Comparison of ENCODE assay signal across 2 cellular contexts in the genomic region with DNA sequence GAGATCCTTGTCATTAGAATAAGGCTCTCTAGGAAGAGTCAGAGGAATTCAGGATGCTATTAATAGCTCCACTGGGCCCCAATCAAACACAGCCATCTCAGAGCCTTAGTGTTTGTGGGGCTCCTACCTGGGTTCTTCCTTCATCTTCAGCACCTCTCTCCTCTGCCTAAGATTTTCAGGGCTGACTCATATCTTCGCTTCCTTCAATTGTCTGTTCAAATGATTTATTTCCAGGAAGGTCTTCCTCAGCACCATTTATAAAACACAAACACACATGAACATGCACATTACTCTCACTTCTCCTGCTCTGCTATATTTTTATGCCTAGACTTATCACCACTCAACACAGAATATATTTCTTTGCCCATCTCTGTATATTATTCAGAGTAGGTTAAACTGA.
TF ChIP-seq lines count a peak whose summit lies in the region.

No MANE protein-coding gene starts in this region.

TF ChIP-seq in SK-N-SH, 30 proteins besides CTCF, POLR2A, EP300 and RAD21:
- no peak for TF ChIP-seq EZH2phosphoT487 (IDR thresholded peaks at IDR 0.05; ENCODE audit: borderline replicate concordance, low read depth)
- TF ChIP-seq, protein P1, sequence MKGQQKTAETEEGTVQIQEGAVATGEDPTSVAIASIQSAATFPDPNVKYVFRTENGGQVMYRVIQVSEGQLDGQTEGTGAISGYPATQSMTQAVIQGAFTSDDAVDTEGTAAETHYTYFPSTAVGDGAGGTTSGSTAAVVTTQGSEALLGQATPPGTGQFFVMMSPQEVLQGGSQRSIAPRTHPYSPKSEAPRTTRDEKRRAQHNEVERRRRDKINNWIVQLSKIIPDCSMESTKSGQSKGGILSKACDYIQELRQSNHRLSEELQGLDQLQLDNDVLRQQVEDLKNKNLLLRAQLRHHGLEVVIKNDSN (IDR thresholded peaks at IDR 0.05; ENCODE audit: borderline replicate concordance, low read depth) = no peak
- TF ChIP-seq MEF2A (IDR thresholded peaks at IDR 0.05; ENCODE audit: borderline replicate concordance, low read depth) = peak; percentile 60; the same call in 1 of the 2 replicates
- no peak for TF ChIP-seq FOXJ3 (CRISPR knock-in tag; IDR thresholded peaks at IDR 0.05)

TF ChIP-seq in SK-N-SH treated with all-trans-retinoic acid at 6 μM for 48 hours, 23 proteins besides CTCF, POLR2A, EP300 and RAD21:
- no peak for TF ChIP-seq ISL1 (CRISPR knock-in tag; IDR thresholded peaks at IDR 0.05)
- no peak for TF ChIP-seq ZFP3 (CRISPR knock-in tag; IDR thresholded peaks at IDR 0.05)
- TF ChIP-seq, protein P2, sequence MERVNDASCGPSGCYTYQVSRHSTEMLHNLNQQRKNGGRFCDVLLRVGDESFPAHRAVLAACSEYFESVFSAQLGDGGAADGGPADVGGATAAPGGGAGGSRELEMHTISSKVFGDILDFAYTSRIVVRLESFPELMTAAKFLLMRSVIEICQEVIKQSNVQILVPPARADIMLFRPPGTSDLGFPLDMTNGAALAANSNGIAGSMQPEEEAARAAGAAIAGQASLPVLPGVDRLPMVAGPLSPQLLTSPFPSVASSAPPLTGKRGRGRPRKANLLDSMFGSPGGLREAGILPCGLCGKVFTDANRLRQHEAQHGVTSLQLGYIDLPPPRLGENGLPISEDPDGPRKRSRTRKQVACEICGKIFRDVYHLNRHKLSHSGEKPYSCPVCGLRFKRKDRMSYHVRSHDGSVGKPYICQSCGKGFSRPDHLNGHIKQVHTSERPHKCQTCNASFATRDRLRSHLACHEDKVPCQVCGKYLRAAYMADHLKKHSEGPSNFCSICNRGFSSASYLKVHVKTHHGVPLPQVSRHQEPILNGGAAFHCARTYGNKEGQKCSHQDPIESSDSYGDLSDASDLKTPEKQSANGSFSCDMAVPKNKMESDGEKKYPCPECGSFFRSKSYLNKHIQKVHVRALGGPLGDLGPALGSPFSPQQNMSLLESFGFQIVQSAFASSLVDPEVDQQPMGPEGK (CRISPR knock-in tag; IDR thresholded peaks at IDR 0.05; ENCODE audit: borderline replicate concordance) = no peak
- TF ChIP-seq ARNTL (CRISPR knock-in tag; IDR thresholded peaks at IDR 0.05; ENCODE audit: borderline replicate concordance, low read depth) = no peak
- no peak for TF ChIP-seq BACH2 (CRISPR knock-in tag; IDR thresholded peaks at IDR 0.05; ENCODE audit: borderline replicate concordance)
- TF ChIP-seq, protein P3, sequence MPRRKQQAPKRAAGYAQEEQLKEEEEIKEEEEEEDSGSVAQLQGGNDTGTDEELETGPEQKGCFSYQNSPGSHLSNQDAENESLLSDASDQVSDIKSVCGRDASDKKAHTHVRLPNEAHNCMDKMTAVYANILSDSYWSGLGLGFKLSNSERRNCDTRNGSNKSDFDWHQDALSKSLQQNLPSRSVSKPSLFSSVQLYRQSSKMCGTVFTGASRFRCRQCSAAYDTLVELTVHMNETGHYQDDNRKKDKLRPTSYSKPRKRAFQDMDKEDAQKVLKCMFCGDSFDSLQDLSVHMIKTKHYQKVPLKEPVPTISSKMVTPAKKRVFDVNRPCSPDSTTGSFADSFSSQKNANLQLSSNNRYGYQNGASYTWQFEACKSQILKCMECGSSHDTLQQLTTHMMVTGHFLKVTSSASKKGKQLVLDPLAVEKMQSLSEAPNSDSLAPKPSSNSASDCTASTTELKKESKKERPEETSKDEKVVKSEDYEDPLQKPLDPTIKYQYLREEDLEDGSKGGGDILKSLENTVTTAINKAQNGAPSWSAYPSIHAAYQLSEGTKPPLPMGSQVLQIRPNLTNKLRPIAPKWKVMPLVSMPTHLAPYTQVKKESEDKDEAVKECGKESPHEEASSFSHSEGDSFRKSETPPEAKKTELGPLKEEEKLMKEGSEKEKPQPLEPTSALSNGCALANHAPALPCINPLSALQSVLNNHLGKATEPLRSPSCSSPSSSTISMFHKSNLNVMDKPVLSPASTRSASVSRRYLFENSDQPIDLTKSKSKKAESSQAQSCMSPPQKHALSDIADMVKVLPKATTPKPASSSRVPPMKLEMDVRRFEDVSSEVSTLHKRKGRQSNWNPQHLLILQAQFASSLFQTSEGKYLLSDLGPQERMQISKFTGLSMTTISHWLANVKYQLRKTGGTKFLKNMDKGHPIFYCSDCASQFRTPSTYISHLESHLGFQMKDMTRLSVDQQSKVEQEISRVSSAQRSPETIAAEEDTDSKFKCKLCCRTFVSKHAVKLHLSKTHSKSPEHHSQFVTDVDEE (CRISPR knock-in tag; IDR thresholded peaks at IDR 0.05) = no peak
- TF ChIP-seq TOX (CRISPR knock-in tag; IDR thresholded peaks at IDR 0.05; ENCODE audit: borderline replicate concordance) = no peak
- TF ChIP-seq, protein P4, sequence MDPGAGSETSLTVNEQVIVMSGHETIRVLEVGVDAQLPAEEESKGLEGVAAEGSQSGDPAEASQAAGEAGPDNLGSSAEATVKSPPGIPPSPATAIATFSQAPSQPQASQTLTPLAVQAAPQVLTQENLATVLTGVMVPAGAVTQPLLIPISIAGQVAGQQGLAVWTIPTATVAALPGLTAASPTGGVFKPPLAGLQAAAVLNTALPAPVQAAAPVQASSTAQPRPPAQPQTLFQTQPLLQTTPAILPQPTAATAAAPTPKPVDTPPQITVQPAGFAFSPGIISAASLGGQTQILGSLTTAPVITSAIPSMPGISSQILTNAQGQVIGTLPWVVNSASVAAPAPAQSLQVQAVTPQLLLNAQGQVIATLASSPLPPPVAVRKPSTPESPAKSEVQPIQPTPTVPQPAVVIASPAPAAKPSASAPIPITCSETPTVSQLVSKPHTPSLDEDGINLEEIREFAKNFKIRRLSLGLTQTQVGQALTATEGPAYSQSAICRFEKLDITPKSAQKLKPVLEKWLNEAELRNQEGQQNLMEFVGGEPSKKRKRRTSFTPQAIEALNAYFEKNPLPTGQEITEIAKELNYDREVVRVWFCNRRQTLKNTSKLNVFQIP (CRISPR knock-in tag; IDR thresholded peaks at IDR 0.05; ENCODE audit: borderline replicate concordance, low read depth) = no peak
- no peak for TF ChIP-seq ZFP30 (CRISPR knock-in tag; IDR thresholded peaks at IDR 0.05)
- TF ChIP-seq ZC3H10 (CRISPR knock-in tag; IDR thresholded peaks at IDR 0.05) = no peak
- TF ChIP-seq, protein P5, sequence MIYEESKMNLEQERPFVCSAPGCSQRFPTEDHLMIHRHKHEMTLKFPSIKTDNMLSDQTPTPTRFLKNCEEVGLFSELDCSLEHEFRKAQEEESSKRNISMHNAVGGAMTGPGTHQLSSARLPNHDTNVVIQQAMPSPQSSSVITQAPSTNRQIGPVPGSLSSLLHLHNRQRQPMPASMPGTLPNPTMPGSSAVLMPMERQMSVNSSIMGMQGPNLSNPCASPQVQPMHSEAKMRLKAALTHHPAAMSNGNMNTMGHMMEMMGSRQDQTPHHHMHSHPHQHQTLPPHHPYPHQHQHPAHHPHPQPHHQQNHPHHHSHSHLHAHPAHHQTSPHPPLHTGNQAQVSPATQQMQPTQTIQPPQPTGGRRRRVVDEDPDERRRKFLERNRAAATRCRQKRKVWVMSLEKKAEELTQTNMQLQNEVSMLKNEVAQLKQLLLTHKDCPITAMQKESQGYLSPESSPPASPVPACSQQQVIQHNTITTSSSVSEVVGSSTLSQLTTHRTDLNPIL (CRISPR knock-in tag; IDR thresholded peaks at IDR 0.05; ENCODE audit: low read depth) = no peak
- TF ChIP-seq OSR1 (CRISPR knock-in tag; IDR thresholded peaks at IDR 0.05) = no peak
- TF ChIP-seq CSDC2 (CRISPR knock-in tag; IDR thresholded peaks at IDR 0.05) = no peak
- no peak for TF ChIP-seq ZNF8 (CRISPR knock-in tag; IDR thresholded peaks at IDR 0.05)
- TF ChIP-seq SNAI2 (CRISPR knock-in tag; IDR thresholded peaks at IDR 0.05) = no peak
- TF ChIP-seq, protein P6, sequence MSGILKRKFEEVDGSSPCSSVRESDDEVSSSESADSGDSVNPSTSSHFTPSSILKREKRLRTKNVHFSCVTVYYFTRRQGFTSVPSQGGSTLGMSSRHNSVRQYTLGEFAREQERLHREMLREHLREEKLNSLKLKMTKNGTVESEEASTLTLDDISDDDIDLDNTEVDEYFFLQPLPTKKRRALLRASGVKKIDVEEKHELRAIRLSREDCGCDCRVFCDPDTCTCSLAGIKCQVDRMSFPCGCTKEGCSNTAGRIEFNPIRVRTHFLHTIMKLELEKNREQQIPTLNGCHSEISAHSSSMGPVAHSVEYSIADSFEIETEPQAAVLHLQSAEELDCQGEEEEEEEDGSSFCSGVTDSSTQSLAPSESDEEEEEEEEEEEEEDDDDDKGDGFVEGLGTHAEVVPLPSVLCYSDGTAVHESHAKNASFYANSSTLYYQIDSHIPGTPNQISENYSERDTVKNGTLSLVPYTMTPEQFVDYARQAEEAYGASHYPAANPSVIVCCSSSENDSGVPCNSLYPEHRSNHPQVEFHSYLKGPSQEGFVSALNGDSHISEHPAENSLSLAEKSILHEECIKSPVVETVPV (CRISPR knock-in tag; IDR thresholded peaks at IDR 0.05) = no peak
- TF ChIP-seq ZNF565 (CRISPR knock-in tag; conservative IDR thresholded peaks at IDR 0.05; ENCODE audit: low read depth) = no peak
- TF ChIP-seq GLIS3 (CRISPR knock-in tag; IDR thresholded peaks at IDR 0.05) = no peak
- no peak for TF ChIP-seq RARB (CRISPR knock-in tag; IDR thresholded peaks at IDR 0.05)
- no peak for TF ChIP-seq ESRRG (CRISPR knock-in tag; IDR thresholded peaks at IDR 0.05)
TF ChIP-seq in SK-N-SH treated with all-trans-retinoic acid at 6 μM for 48 hours: peak in this region for 0.
